22 cellular contexts compared by ENCODE assay signal in genomic region chr14:67650694-67651093, GRCh38. TPM values are rescaled to one million over a fixed set of nuclear protein-coding genes. Genes with fewer than 3 reads are reported as not detected.
DNase-seq lines count a peak whose midpoint lies in the region; ATAC-seq and TF ChIP-seq lines count a peak whose summit lies in the region.
"Had no signal": no experiment of that assay in that cellular context is flagged by ENCODE, and none has a peak within 500 bp of the region (broad histone marks: within the 10 kb centered on the region; RNA-seq: fewer than 3 reads in every experiment).

No MANE protein-coding gene starts in this region.

- no peak overlapping the region for H3K9ac ChIP-seq in PC-3 (ENCODE audit: low read length)
- H3K9ac ChIP-seq: BLaER1 treated with 17β-estradiol and CSF1 and Interleukin-3, amounts not matched to agents 10 nM and 100 nM had no signal

- no peaks in the 10 kb centered on the region for H3K9me2 ChIP-seq in PC-3 (replicated peaks; ENCODE audit: low read length)

- no peak for ATAC-seq in PC-3
- no peak for ATAC-seq in GM21528 (IDR thresholded peaks at IDR 0.05; ENCODE audit: low FRiP score, unreplicated experiment)
- ATAC-seq in HG02981 (IDR thresholded peaks at IDR 0.05; ENCODE audit: unreplicated experiment) = no peak
- ATAC-seq: SK-N-SH treated with all-trans-retinoic acid at 6 μM for 48 hours had no signal

- H3K4me2 ChIP-seq in PC-3 (ENCODE audit: low read length) (no peak overlapping the region), osteoblast (ENCODE audit: insufficient read depth, low read length) (no peak overlapping the region)
- H3K4me2 ChIP-seq: BLaER1 treated with 17β-estradiol and CSF1 and Interleukin-3, amounts not matched to agents 10 nM and 100 nM had no signal

- no peak overlapping the region for H3K27ac ChIP-seq in PC-3 (ENCODE audit: low read length)
- peak overlapping the region; percentile 57 for H3K27ac ChIP-seq in osteoblast (ENCODE audit: low read depth, low read length)
- H3K27ac ChIP-seq: BLaER1 treated with 17β-estradiol and CSF1 and Interleukin-3, amounts not matched to agents 10 nM and 100 nM; neutrophil; stomach had no signal

- H3K79me2 ChIP-seq in PC-3 (ENCODE audit: low read length) (no peaks in the 10 kb centered on the region), osteoblast (ENCODE audit: insufficient read depth, low read length) (no peaks in the 10 kb centered on the region)

- no peaks in the 10 kb centered on the region for H3K9me3 ChIP-seq in PC-3 (ENCODE audit: low read length)
- no peaks in the 10 kb centered on the region for H3K9me3 ChIP-seq in osteoblast (ENCODE audit: low read depth, low read length)
- H3K9me3 ChIP-seq: BLaER1 treated with 17β-estradiol and CSF1 and Interleukin-3, amounts not matched to agents 10 nM and 100 nM; neutrophil; stomach had no signal

- H3F3A ChIP-seq in PC-3 (ENCODE audit: low read length, unreplicated experiment) = no peaks in the 10 kb centered on the region

- H3K4me3 ChIP-seq in PC-3 (ENCODE audit: low read length) (no peak overlapping the region), epithelial cell of proximal tubule (ENCODE audit: low read depth, low read length) (no peak overlapping the region), osteoblast (ENCODE audit: insufficient read depth, low read length) (no peak overlapping the region)
- H3K4me3 ChIP-seq: BLaER1 treated with 17β-estradiol and CSF1 and Interleukin-3, amounts not matched to agents 10 nM and 100 nM; stomach had no signal

- peaks cover 60% of the 10 kb centered on the region for H3K36me3 ChIP-seq in PC-3 (ENCODE audit: low read depth, low read length)
- peaks cover 61% of the 10 kb centered on the region for H3K36me3 ChIP-seq in osteoblast (ENCODE audit: insufficient read depth, low read length)

- DNase-seq in GM03348 (ENCODE audit: low spot score) (peak; percentile 79), PC-3 (no peak), epithelial cell of proximal tubule (ENCODE audit: low read depth) (peak; percentile 61), osteoblast (ENCODE audit: insufficient read length, low spot score, missing footprints) (peak; percentile 89), HT-29 (ENCODE audit: low spot score) (no peak), ureter (ENCODE audit: low spot score) (no peak)
- DNase-seq: activated CD4-positive, alpha-beta memory T cell treated with anti-CD3 and anti-CD28 coated beads for 36 hours; DMS53; immature natural killer cell; Karpas-422; mesendoderm; NCI-H146; OCI-M1; stomach had no signal

- POLR2A ChIA-PET in PC-3 (lab: Charles Lee; ENCODE audit: unreplicated experiment) = no interaction called here

- no peaks in the 10 kb centered on the region for H4K20me1 ChIP-seq in PC-3 (ENCODE audit: low read length)
- H4K20me1 ChIP-seq in osteoblast (ENCODE audit: insufficient read depth, low read length) = no peaks in the 10 kb centered on the region

- CTCF ChIA-PET in PC-3 (lab: Charles Lee) = no interaction called here

- H3K4me1 ChIP-seq in PC-3 (ENCODE audit: insufficient read depth, low read length) (no peaks in the 10 kb centered on the region), osteoblast (ENCODE audit: insufficient read depth, low read length) (peaks cover 14% of the 10 kb centered on the region)
- H3K4me1 ChIP-seq: BLaER1 treated with 17β-estradiol and CSF1 and Interleukin-3, amounts not matched to agents 10 nM and 100 nM; stomach had no signal

- BruUV-seq in PC-3 (replicated peaks; lab: Mats Ljungman, UMichigan) = TSS peak; percentile 11

- intact Hi-C loops in PC-3 (cut with micrococcal nuclease) = no loop called here

- H3K27me3 ChIP-seq in PC-3 (ENCODE audit: low read length) (no peaks in the 10 kb centered on the region), osteoblast (ENCODE audit: insufficient read depth, low read length) (no peaks in the 10 kb centered on the region)
- H3K27me3 ChIP-seq: BLaER1 treated with 17β-estradiol and CSF1 and Interleukin-3, amounts not matched to agents 10 nM and 100 nM; neutrophil; stomach had no signal

- TF ChIP-seq CTCF in PC-3 (conservative IDR thresholded peaks at IDR 0.05; ENCODE audit: low read depth, low read length) (no peak), epithelial cell of proximal tubule (conservative IDR thresholded peaks at IDR 0.05; ENCODE audit: low read depth, low read length) (no peak), osteoblast (IDR thresholded peaks at IDR 0.05; ENCODE audit: extremely low read depth, low read depth, low read length) (no peak)

- H2AFZ ChIP-seq in PC-3 (ENCODE audit: low read length) (no peak overlapping the region), osteoblast (ENCODE audit: low read length) (no peak overlapping the region)

RNA-seq across cellular contexts. Expression of gene VTI1B, which starts 23.7 kb away (rescaled TPM):
- total RNA-seq in PC-3 (2014; rRNA removed) (72.6 and 93.8 TPM in 2 replicates), epithelial cell of proximal tubule (40.4 and 46.2 TPM in 2 replicates), osteoblast (64.1 and 66.6 TPM in 2 replicates), ureter (108 TPM)
- total RNA-seq in HT-29 (2014; rRNA removed; shearing (Covaris generic)) = 30.6 and 54.7 TPM in 2 replicates

RNA-seq across cellular contexts. Expression of gene ARG2, which starts 31.0 kb away (rescaled TPM):
- total RNA-seq in PC-3 (2014; rRNA removed) = 1.1 and 1.7 TPM in 2 replicates
- 25.9 TPM in 2 replicates for total RNA-seq in epithelial cell of proximal tubule
- total RNA-seq in osteoblast = 11.2 and 13.3 TPM in 2 replicates
- 4.4 and 4.5 TPM in 2 replicates for total RNA-seq in HT-29 (2014; rRNA removed; shearing (Covaris generic))
- total RNA-seq in ureter = 6.0 TPM

RNA-seq across cellular contexts. Expression of gene RDH11, which starts 44.9 kb away (rescaled TPM):
- total RNA-seq in PC-3 (2014; rRNA removed) (103 and 125 TPM in 2 replicates), epithelial cell of proximal tubule (76.0 and 101 TPM in 2 replicates), osteoblast (138 and 143 TPM in 2 replicates), ureter (62.1 TPM)
- 55.8 and 69.7 TPM in 2 replicates for total RNA-seq in HT-29 (2014; rRNA removed; shearing (Covaris generic))

RNA-seq across cellular contexts. Expression of gene PIGH, which starts 50.6 kb away (rescaled TPM):
- total RNA-seq in PC-3 (2014; rRNA removed) (63.8 and 66.4 TPM in 2 replicates), epithelial cell of proximal tubule (13.9 and 19.9 TPM in 2 replicates), osteoblast (15.3 and 16.3 TPM in 2 replicates), ureter (29.8 TPM)
- total RNA-seq in HT-29 (2014; rRNA removed; shearing (Covaris generic)) = 10.9 and 12.1 TPM in 2 replicates

RNA-seq across cellular contexts. Expression of gene RDH12, which starts 51.0 kb away (rescaled TPM):
- total RNA-seq in PC-3 (2014; rRNA removed) = not detected in 2 replicates
- 0.51 TPM in 1 of 2 replicates, not detected in the other for total RNA-seq in epithelial cell of proximal tubule
- 0.29 TPM in 1 of 2 replicates, not detected in the other for total RNA-seq in osteoblast
- total RNA-seq in HT-29 (2014; rRNA removed; shearing (Covaris generic)) = 0.08 and 0.66 TPM in 2 replicates
- 0.21 TPM for total RNA-seq in ureter
- total RNA-seq: activated CD4-positive, alpha-beta memory T cell treated with anti-CD3 and anti-CD28 coated beads for 36 hours; activated T-helper 1 cell treated with anti-CD3 and anti-CD28 coated beads, Interleukin-12 subunit alpha, Interleukin-12 subunit beta, Interleukin-2, Interleukin-4 antibody, amounts not matched to agents 30 ng/mL and 10 ng/mL and 1 ng/mL, durations not matched to agents 14 hours and 24 hours and 36 hours; glomerular endothelial cell; NCI-H460 had no signal

Comparison
In these comparisons a context has a peak if more than half of its experiments do, and no peak if none do; other contexts are left out.
1. DNase-seq: peak in GM03348 (single experiment), epithelial cell of proximal tubule (single experiment) and osteoblast (single experiment); none in PC-3 (single experiment), HT-29 (single experiment) and ureter (single experiment).